ENCODE assay signal across 1 cellular context in the genomic region with DNA sequence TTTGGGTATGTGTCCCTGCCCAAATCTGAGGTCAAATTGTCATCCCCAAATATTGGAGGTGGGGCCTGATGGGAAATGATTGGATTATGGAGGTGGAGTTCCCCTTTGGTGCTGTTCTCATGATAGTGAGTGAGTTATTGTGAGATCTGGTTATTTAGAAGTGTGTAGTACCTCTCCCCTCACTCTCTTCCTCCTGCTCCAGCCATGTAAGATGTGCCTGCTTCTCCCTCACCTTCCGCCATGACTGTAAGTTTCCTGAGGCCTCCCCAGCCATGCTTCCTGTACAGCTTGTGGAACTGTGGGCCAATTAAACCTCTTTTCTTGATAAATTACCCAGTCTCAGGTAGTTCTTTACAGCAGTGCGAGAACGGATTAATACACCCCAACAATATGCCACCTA.
TF ChIP-seq lines count a peak whose summit lies in the region.

No MANE protein-coding gene starts in this region.

TF ChIP-seq in K562, 482 proteins besides CTCF, POLR2A, EP300 and RAD21 (continued from another document):
- TF ChIP-seq CREB3L1 (IDR thresholded peaks at IDR 0.05; ENCODE audit: borderline replicate concordance, low read depth) (no peak), ZNF316 (IDR thresholded peaks at IDR 0.05) (peak; percentile 31), TRIM28 (IDR thresholded peaks at IDR 0.05) (0 out of 2 replicates have a peak, but pooled peaks have one; percentile 24), DNMT1 (IDR thresholded peaks at IDR 0.05) (no peak), TSHZ1 (CRISPR knock-in tag; IDR thresholded peaks at IDR 0.05) (no peak), CBX3 (IDR thresholded peaks at IDR 0.05; ENCODE audit: borderline replicate concordance in 1 of 2, low read length in 2 of 2) (peak in 1 of 2 experiments; percentile 28; a peak in 1 of 3 replicates), RB1 (IDR thresholded peaks at IDR 0.05; ENCODE audit: low read depth) (no peak), GATAD2A (IDR thresholded peaks at IDR 0.05) (no peak), DPF2 (IDR thresholded peaks at IDR 0.05) (no peak), IRF9 (tag; IDR thresholded peaks at IDR 0.05) (no peak), ZBTB1 (CRISPR knock-in tag; IDR thresholded peaks at IDR 0.05; ENCODE audit: borderline replicate concordance, low read depth) (no peak), DEAF1 (CRISPR knock-in tag; IDR thresholded peaks at IDR 0.05) (no peak), GTF2E2 (tag; IDR thresholded peaks at IDR 0.05) (no peak), MYBL2 (IDR thresholded peaks at IDR 0.05; ENCODE audit: low read depth) (no peak), MYBL2 (CRISPR knock-in tag; IDR thresholded peaks at IDR 0.05; ENCODE audit: borderline replicate concordance) (no peak), CHAMP1 (IDR thresholded peaks at IDR 0.05) (peak; percentile 80; the same call in 1 of the 2 replicates), CC2D1A (IDR thresholded peaks at IDR 0.05) (peak; percentile 80; the same call in 1 of the 2 replicates), TRIM24 (IDR thresholded peaks at IDR 0.05) (peak in 1 of 2 experiments; percentile 60; a peak in 1 of 4 replicates), SMARCE1 (IDR thresholded peaks at IDR 0.05) (no peak)
